ENCODE assay signal across 9 cellular contexts in the genomic region with DNA sequence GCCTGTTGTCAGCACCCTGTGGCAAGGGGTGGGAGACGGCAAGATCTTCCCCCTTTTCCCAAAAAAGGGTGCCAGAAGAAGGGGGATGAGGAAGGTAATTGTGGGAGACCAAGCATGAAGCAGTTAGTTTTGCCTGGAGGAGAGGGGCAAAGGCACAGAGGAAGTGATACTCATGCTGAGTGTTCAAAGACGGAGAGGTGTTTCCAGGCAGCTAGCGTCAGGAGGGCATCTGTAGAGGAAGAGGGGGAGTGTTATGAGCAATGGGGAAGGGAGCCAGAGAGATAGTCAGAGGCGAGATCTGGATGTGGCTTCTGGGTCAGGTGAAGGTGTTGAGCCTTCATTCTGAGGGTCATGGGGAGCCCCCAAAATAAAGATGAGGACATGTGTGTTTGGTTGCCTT. TPM values are rescaled to one million over a fixed set of nuclear protein-coding genes. Genes with fewer than 3 reads are reported as not detected.
A peak's percentile ranks its signal among the peaks of the same experiment; 100 is the strongest.
DNase-seq lines count a peak whose midpoint lies in the region; ATAC-seq and TF ChIP-seq lines count a peak whose summit lies in the region.
"Had no signal": no experiment of that assay in that cellular context is flagged by ENCODE, and none has a peak within 500 bp of the region (broad histone marks: within the 10 kb centered on the region; RNA-seq: fewer than 3 reads in every experiment).

No MANE protein-coding gene starts in this region.

- H3K9me3 Mint-ChIP-seq in stimulated activated naive CD8-positive, alpha-beta T cell treated with anti-CD3 and anti-CD28 coated beads, Interleukin-15, amount 100 ng/mL, for 72 hours, result peaks cover under 1 to 5% of the 10 kb centered on the region in 2 donors

- no peaks in the 10 kb centered on the region for H3K27me3 ChIP-seq in colonic mucosa

- no peaks in the 10 kb centered on the region for H3K4me1 ChIP-seq in colonic mucosa

- peak overlapping the region in 1 of 2 donors; percentile 87 for H3K27ac Mint-ChIP-seq in stimulated activated naive CD8-positive, alpha-beta T cell treated with anti-CD3 and anti-CD28 coated beads, Interleukin-15, amount 100 ng/mL, for 72 hours
- H3K27ac Mint-ChIP-seq: brain had no signal

- intact Hi-C loops in Right ventricle myocardium superior (cut with DNase I), result no loop called here
- intact Hi-C loops in colonic mucosa (cut with DNase I), result no loop called here

- H3K4me3 ChIP-seq in colonic mucosa, result no peak overlapping the region

- no peaks in the 10 kb centered on the region for H3K27me3 Mint-ChIP-seq in stimulated activated naive CD8-positive, alpha-beta T cell treated with anti-CD3 and anti-CD28 coated beads, Interleukin-15, amount 100 ng/mL, for 72 hours
- H3K27me3 Mint-ChIP-seq: brain had no signal

- TF ChIP-seq CTCF in colonic mucosa (IDR thresholded peaks at IDR 0.05), result no peak

- DNase-seq in CD1c-positive myeloid dendritic cell (ENCODE audit: extremely low spot score), result peak; percentile 78
- peak; percentile 77 for DNase-seq in activated effector memory CD4-positive, alpha-beta T cell treated with anti-CD3 and anti-CD28 coated beads, Interleukin-2, amount 50 U/mL, for 16 hours
- DNase-seq in stimulated activated naive CD8-positive, alpha-beta T cell treated with anti-CD3 and anti-CD28 coated beads, Interleukin-15, amount 100 ng/mL, for 72 hours, result peak; percentile 19 to 68
- no peak for DNase-seq in DMS153 (lab: John Stamatoyannopoulos, UW)
- no peak for DNase-seq in Right ventricle myocardium superior
- DNase-seq in colonic mucosa, result no peak

- H3K4me1 Mint-ChIP-seq in stimulated activated naive CD8-positive, alpha-beta T cell treated with anti-CD3 and anti-CD28 coated beads, Interleukin-15, amount 100 ng/mL, for 72 hours, result peaks cover 82% of the 10 kb centered on the region

- H3K36me3 ChIP-seq in KOPT-K1 (ENCODE audit: insufficient read depth, low read length), result no peaks in the 10 kb centered on the region
- H3K36me3 ChIP-seq in colonic mucosa, result no peaks in the 10 kb centered on the region

- H3K4me3 Mint-ChIP-seq in stimulated activated naive CD8-positive, alpha-beta T cell treated with anti-CD3 and anti-CD28 coated beads, Interleukin-15, amount 100 ng/mL, for 72 hours, result peak overlapping the region; percentile 20 to 74
- H3K4me3 Mint-ChIP-seq: brain had no signal

- peak overlapping the region; percentile 100 for H3K27ac ChIP-seq in KOPT-K1 (ENCODE audit: low read depth, low read length, poor library complexity, severe bottlenecking)
- H3K27ac ChIP-seq in colonic mucosa, result no peak overlapping the region

- no peaks in the 10 kb centered on the region for H3K9me3 ChIP-seq in KOPT-K1 (ENCODE audit: insufficient read depth, low read length, poor library complexity, severe bottlenecking)
- H3K9me3 ChIP-seq in colonic mucosa, result no peaks in the 10 kb centered on the region

- no peak overlapping the region for H3K9ac ChIP-seq in colonic mucosa (ENCODE audit: low read depth in 2 of 2, low read length in 2 of 2)

- ATAC-seq in GM21526 (IDR thresholded peaks at IDR 0.05; ENCODE audit: low FRiP score, unreplicated experiment) (peak; percentile 66), Right ventricle myocardium superior (ENCODE audit: poor library complexity) (no peak)
- peak; percentile 76 for ATAC-seq in stimulated activated naive CD8-positive, alpha-beta T cell treated with anti-CD3 and anti-CD28 coated beads, Interleukin-15, amount 100 ng/mL, for 72 hours

RNA-seq across cellular contexts. Expression of gene ADAM19, which starts 26.9 kb away (rescaled TPM):
- total RNA-seq in Right ventricle myocardium superior (8.4 TPM), colonic mucosa (10 to 100 TPM in 1 of 2 donors, 1 to 10 TPM in 1; 2.9 to 12.8 TPM)

RNA-seq across cellular contexts. Expression of gene SOX30, which starts 49.7 kb away (rescaled TPM):
- total RNA-seq in Right ventricle myocardium superior (0.13 TPM), colonic mucosa (under 1 TPM; 0.08 to 0.42 TPM)

Comparison
In these comparisons a context has a peak if more than half of its experiments do, and no peak if none do; other contexts are left out.
1. DNase-seq: peak in CD1c-positive myeloid dendritic cell (single experiment), activated effector memory CD4-positive, alpha-beta T cell treated with anti-CD3 and anti-CD28 coated beads, Interleukin-2, amount 50 U/mL, for 16 hours (single experiment) and stimulated activated naive CD8-positive, alpha-beta T cell treated with anti-CD3 and anti-CD28 coated beads, Interleukin-15, amount 100 ng/mL, for 72 hours (2 of 2); none in DMS153 (single experiment), Right ventricle myocardium superior (single experiment) and colonic mucosa (single experiment).